ENCODE assay signal across 1 cellular context in the genomic region with DNA sequence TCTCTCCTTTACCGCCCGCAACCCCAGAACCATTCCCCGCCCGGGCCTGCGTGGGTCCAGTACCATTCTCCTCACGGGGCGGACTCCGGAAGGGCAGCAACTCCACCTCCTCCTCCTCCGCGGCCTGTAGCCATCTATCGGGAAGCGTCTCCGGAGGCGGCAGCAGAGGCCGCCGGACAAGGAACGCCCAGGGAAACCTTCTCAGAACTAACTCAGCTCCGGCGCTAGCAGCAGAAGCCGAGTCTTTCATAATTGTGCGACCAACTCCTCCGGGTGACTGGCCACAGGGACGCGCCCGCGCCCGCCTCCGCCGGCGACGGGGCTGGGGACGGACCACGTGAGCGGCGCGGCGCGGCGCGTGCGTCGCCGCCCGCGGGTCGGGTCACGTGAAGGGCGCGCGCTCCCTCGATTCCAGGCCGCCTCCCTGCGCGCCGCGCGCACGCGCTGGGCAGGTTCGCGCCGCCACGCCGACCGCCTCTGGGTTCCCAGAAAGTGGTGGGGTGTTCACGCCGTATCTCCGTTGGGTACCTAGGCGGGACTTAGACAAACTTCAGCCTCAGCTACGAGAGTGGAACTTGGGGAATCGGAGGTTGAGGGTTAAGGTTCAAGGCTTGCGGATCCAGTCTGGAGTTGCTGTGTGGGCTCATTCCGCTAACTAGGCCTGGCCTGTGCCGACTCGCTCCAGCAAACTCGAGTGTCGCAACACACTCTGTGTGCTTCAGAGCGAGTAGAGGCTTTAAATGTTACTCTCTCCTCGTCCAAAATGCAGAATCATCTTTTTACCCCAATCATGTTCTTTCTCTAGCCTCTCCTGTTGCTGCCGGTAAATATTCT.
A peak's percentile ranks its signal among the peaks of the same experiment; 100 is the strongest.
TF ChIP-seq lines count a peak whose summit lies in the region.

A gene with protein sequence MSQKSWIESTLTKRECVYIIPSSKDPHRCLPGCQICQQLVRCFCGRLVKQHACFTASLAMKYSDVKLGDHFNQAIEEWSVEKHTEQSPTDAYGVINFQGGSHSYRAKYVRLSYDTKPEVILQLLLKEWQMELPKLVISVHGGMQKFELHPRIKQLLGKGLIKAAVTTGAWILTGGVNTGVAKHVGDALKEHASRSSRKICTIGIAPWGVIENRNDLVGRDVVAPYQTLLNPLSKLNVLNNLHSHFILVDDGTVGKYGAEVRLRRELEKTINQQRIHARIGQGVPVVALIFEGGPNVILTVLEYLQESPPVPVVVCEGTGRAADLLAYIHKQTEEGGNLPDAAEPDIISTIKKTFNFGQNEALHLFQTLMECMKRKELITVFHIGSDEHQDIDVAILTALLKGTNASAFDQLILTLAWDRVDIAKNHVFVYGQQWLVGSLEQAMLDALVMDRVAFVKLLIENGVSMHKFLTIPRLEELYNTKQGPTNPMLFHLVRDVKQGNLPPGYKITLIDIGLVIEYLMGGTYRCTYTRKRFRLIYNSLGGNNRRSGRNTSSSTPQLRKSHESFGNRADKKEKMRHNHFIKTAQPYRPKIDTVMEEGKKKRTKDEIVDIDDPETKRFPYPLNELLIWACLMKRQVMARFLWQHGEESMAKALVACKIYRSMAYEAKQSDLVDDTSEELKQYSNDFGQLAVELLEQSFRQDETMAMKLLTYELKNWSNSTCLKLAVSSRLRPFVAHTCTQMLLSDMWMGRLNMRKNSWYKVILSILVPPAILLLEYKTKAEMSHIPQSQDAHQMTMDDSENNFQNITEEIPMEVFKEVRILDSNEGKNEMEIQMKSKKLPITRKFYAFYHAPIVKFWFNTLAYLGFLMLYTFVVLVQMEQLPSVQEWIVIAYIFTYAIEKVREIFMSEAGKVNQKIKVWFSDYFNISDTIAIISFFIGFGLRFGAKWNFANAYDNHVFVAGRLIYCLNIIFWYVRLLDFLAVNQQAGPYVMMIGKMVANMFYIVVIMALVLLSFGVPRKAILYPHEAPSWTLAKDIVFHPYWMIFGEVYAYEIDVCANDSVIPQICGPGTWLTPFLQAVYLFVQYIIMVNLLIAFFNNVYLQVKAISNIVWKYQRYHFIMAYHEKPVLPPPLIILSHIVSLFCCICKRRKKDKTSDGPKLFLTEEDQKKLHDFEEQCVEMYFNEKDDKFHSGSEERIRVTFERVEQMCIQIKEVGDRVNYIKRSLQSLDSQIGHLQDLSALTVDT (N-terminal part only) (minus strand): TSS at position 330 of the 834 bp plus-strand sequence. CDS start 264 bp downstream, at position 66.

TF ChIP-seq in HepG2, 621 proteins besides CTCF, POLR2A, EP300 and RAD21 (continued from another document and continues in another):
- TF ChIP-seq, protein P1, sequence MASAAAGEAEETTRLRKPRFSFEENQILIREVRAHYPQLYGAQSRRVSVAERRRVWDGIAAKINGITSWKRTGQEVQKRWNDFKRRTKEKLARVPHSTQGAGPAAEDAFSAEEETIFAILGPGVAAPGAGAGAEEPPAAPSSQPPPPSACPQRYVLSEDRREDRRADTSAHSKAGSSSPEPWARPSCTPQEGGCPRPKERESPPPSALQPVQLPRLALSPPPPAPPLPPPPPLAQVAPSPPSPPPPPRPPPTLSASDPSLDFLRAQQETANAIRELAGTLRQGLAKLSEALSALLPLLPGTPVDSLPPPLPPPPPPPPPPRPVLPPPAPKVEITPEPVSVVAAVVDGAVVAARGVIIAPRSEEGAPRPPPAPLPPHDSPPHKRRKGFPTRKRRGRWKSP (CRISPR knock-in tag; IDR thresholded peaks at IDR 0.05), result peak; percentile 67; the same call in 1 of the 2 replicates
- TF ChIP-seq, protein P2, sequence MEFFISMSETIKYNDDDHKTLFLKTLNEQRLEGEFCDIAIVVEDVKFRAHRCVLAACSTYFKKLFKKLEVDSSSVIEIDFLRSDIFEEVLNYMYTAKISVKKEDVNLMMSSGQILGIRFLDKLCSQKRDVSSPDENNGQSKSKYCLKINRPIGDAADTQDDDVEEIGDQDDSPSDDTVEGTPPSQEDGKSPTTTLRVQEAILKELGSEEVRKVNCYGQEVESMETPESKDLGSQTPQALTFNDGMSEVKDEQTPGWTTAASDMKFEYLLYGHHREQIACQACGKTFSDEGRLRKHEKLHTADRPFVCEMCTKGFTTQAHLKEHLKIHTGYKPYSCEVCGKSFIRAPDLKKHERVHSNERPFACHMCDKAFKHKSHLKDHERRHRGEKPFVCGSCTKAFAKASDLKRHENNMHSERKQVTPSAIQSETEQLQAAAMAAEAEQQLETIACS (CRISPR knock-in tag; IDR thresholded peaks at IDR 0.05), result peak; percentile 95
- TF ChIP-seq SETDB1 (CRISPR knock-in tag; IDR thresholded peaks at IDR 0.05; ENCODE audit: borderline replicate concordance) (no peak), ZBTB20 (CRISPR knock-in tag; IDR thresholded peaks at IDR 0.05; ENCODE audit: borderline replicate concordance, low read depth) (0 out of 2 replicates have a peak, but pooled peaks have one; percentile 2), ZNF569 (CRISPR knock-in tag; IDR thresholded peaks at IDR 0.05; ENCODE audit: borderline replicate concordance) (no peak), ZNF350 (CRISPR knock-in tag; IDR thresholded peaks at IDR 0.05; ENCODE audit: borderline replicate concordance, low read depth) (peak; percentile 24; the same call in 1 of the 2 replicates), ZNF225 (CRISPR knock-in tag; IDR thresholded peaks at IDR 0.05) (no peak; the same call in 1 of the 2 replicates), MED13 (CRISPR knock-in tag; IDR thresholded peaks at IDR 0.05) (peak; percentile 72), ZSCAN25 (CRISPR knock-in tag; IDR thresholded peaks at IDR 0.05) (peak; percentile 90), FOXJ3 (CRISPR knock-in tag; IDR thresholded peaks at IDR 0.05; ENCODE audit: borderline replicate concordance) (0 out of 2 replicates have a peak, but pooled peaks have one; percentile 9), SRSF9 (IDR thresholded peaks at IDR 0.05; ENCODE audit: borderline replicate concordance, insufficient read depth, low read depth, low read length, poor library complexity, severe bottlenecking) (no peak), ZBTB3 (CRISPR knock-in tag; IDR thresholded peaks at IDR 0.05; ENCODE audit: borderline replicate concordance, low read depth) (no peak), KDM1A (CRISPR knock-in tag; IDR thresholded peaks at IDR 0.05) (0 out of 2 replicates have a peak, but pooled peaks have one; percentile 21), AGO1 (IDR thresholded peaks at IDR 0.05; ENCODE audit: low read depth, low read length, poor library complexity, severe bottlenecking) (peak; percentile 21), NPAS2 (CRISPR knock-in tag; IDR thresholded peaks at IDR 0.05; ENCODE audit: borderline replicate concordance) (no peak), HOXA9 (CRISPR knock-in tag; IDR thresholded peaks at IDR 0.05; ENCODE audit: borderline replicate concordance) (peak; percentile 51; the same call in 1 of the 2 replicates), SP1 (IDR thresholded peaks at IDR 0.05) (no peak), SP1 (CRISPR knock-in tag; IDR thresholded peaks at IDR 0.05) (peak; percentile 35; the same call in 1 of the 2 replicates), SKI (IDR thresholded peaks at IDR 0.05; ENCODE audit: partially characterized antibody) (peak; percentile 86), TOPORS (CRISPR knock-in tag; IDR thresholded peaks at IDR 0.05) (peak; percentile 90), KLF15 (CRISPR knock-in tag; IDR thresholded peaks at IDR 0.05; ENCODE audit: borderline replicate concordance) (peak; percentile 33; the same call in 1 of the 2 replicates), PHF8 (CRISPR knock-in tag; IDR thresholded peaks at IDR 0.05) (peak; percentile 98), ZNF607 (CRISPR knock-in tag; IDR thresholded peaks at IDR 0.05; ENCODE audit: borderline replicate concordance) (no peak; the same call in 1 of the 2 replicates), ZBTB7A (CRISPR knock-in tag; IDR thresholded peaks at IDR 0.05) (0 out of 2 replicates have a peak, but pooled peaks have one; percentile 53), SYNCRIP (IDR thresholded peaks at IDR 0.05; ENCODE audit: insufficient read depth, low read depth, low read length) (no peak), ZNF761 (CRISPR knock-in tag; conservative IDR thresholded peaks at IDR 0.05) (peak; percentile 84), TBX3 (IDR thresholded peaks at IDR 0.05; ENCODE audit: borderline replicate concordance) (0 out of 2 replicates have a peak, but pooled peaks have one; percentile 42), PCBP2 (optimal IDR thresholded peaks at IDR 0.05; ENCODE audit: low read depth, low read length, poor library complexity, severe bottlenecking) (no peak), KDM3A (CRISPR knock-in tag; IDR thresholded peaks at IDR 0.05; ENCODE audit: low read depth) (peak; percentile 37; the same call in 1 of the 2 replicates), ZNF558 (CRISPR knock-in tag; IDR thresholded peaks at IDR 0.05; ENCODE audit: borderline replicate concordance) (peak; percentile 65; the same call in 1 of the 2 replicates), ZNF749 (CRISPR knock-in tag; IDR thresholded peaks at IDR 0.05; ENCODE audit: borderline replicate concordance) (no peak), CCDC6 (CRISPR knock-in tag; IDR thresholded peaks at IDR 0.05) (peak; percentile 91), KDM5B (CRISPR knock-in tag; IDR thresholded peaks at IDR 0.05; ENCODE audit: borderline replicate concordance) (peak; percentile 77)
- TF ChIP-seq, protein P3, sequence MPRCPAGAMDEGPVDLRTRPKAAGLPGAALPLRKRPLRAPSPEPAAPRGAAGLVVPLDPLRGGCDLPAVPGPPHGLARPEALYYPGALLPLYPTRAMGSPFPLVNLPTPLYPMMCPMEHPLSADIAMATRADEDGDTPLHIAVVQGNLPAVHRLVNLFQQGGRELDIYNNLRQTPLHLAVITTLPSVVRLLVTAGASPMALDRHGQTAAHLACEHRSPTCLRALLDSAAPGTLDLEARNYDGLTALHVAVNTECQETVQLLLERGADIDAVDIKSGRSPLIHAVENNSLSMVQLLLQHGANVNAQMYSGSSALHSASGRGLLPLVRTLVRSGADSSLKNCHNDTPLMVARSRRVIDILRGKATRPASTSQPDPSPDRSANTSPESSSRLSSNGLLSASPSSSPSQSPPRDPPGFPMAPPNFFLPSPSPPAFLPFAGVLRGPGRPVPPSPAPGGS (CRISPR knock-in tag; IDR thresholded peaks at IDR 0.05), result peak; percentile 84
- TF ChIP-seq, protein P4, sequence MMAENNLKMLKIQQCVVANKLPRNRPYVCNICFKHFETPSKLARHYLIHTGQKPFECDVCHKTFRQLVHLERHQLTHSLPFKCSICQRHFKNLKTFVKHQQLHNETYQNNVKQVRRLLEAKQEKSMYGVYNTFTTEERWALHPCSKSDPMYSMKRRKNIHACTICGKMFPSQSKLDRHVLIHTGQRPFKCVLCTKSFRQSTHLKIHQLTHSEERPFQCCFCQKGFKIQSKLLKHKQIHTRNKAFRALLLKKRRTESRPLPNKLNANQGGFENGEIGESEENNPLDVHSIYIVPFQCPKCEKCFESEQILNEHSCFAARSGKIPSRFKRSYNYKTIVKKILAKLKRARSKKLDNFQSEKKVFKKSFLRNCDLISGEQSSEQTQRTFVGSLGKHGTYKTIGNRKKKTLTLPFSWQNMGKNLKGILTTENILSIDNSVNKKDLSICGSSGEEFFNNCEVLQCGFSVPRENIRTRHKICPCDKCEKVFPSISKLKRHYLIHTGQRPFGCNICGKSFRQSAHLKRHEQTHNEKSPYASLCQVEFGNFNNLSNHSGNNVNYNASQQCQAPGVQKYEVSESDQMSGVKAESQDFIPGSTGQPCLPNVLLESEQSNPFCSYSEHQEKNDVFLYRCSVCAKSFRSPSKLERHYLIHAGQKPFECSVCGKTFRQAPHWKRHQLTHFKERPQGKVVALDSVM (CRISPR knock-in tag; IDR thresholded peaks at IDR 0.05), result 0 out of 2 replicates have a peak, but pooled peaks have one; percentile 30
- TF ChIP-seq, protein P5, sequence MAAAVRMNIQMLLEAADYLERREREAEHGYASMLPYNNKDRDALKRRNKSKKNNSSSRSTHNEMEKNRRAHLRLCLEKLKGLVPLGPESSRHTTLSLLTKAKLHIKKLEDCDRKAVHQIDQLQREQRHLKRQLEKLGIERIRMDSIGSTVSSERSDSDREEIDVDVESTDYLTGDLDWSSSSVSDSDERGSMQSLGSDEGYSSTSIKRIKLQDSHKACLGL (CRISPR knock-in tag; IDR thresholded peaks at IDR 0.05), result peak; percentile 76
- TF ChIP-seq, protein P6, sequence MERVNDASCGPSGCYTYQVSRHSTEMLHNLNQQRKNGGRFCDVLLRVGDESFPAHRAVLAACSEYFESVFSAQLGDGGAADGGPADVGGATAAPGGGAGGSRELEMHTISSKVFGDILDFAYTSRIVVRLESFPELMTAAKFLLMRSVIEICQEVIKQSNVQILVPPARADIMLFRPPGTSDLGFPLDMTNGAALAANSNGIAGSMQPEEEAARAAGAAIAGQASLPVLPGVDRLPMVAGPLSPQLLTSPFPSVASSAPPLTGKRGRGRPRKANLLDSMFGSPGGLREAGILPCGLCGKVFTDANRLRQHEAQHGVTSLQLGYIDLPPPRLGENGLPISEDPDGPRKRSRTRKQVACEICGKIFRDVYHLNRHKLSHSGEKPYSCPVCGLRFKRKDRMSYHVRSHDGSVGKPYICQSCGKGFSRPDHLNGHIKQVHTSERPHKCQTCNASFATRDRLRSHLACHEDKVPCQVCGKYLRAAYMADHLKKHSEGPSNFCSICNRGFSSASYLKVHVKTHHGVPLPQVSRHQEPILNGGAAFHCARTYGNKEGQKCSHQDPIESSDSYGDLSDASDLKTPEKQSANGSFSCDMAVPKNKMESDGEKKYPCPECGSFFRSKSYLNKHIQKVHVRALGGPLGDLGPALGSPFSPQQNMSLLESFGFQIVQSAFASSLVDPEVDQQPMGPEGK (CRISPR knock-in tag; IDR thresholded peaks at IDR 0.05), result peak; percentile 44
- TF ChIP-seq, protein P7, sequence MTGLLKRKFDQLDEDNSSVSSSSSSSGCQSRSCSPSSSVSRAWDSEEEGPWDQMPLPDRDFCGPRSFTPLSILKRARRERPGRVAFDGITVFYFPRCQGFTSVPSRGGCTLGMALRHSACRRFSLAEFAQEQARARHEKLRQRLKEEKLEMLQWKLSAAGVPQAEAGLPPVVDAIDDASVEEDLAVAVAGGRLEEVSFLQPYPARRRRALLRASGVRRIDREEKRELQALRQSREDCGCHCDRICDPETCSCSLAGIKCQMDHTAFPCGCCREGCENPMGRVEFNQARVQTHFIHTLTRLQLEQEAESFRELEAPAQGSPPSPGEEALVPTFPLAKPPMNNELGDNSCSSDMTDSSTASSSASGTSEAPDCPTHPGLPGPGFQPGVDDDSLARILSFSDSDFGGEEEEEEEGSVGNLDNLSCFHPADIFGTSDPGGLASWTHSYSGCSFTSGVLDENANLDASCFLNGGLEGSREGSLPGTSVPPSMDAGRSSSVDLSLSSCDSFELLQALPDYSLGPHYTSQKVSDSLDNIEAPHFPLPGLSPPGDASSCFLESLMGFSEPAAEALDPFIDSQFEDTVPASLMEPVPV (CRISPR knock-in tag; IDR thresholded peaks at IDR 0.05), result no peak; the same call in 1 of the 2 replicates
- TF ChIP-seq, protein P8, sequence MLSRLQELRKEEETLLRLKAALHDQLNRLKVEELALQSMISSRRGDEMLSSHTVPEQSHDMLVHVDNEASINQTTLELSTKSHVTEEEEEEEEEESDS (CRISPR knock-in tag; IDR thresholded peaks at IDR 0.05; ENCODE audit: borderline replicate concordance), result no peak; the same call in 1 of the 2 replicates
- TF ChIP-seq, protein P9, sequence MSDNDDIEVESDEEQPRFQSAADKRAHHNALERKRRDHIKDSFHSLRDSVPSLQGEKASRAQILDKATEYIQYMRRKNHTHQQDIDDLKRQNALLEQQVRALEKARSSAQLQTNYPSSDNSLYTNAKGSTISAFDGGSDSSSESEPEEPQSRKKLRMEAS (IDR thresholded peaks at IDR 0.05), result peak; percentile 96
- TF ChIP-seq, protein P10, sequence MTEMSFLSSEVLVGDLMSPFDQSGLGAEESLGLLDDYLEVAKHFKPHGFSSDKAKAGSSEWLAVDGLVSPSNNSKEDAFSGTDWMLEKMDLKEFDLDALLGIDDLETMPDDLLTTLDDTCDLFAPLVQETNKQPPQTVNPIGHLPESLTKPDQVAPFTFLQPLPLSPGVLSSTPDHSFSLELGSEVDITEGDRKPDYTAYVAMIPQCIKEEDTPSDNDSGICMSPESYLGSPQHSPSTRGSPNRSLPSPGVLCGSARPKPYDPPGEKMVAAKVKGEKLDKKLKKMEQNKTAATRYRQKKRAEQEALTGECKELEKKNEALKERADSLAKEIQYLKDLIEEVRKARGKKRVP (CRISPR knock-in tag; IDR thresholded peaks at IDR 0.05), result peak in 1 of 2 experiments; percentile 47; a peak in 1 of 4 replicates
